In genomic region chr13:31043891-31044657, GRCh38 we compare ENCODE assay signal across 8 cellular contexts.
DNase-seq lines count a peak whose midpoint lies in the region; ATAC-seq and TF ChIP-seq lines count a peak whose summit lies in the region.

No MANE protein-coding gene starts in this region.

- no peaks in the 10 kb centered on the region for H3K79me2 ChIP-seq in ACC112 (ENCODE audit: control insufficient read depth, insufficient read depth, low read length, unreplicated experiment)

- DNase-seq in NCI-H2196 (lab: John Stamatoyannopoulos, UW; ENCODE audit: unreplicated experiment) (peak; percentile 58), brain microvascular endothelial cell (peak; percentile 80), inferior parietal cortex (ENCODE audit: extremely low spot score) (peak; percentile 90)
- peak; percentile 72 to 76 for DNase-seq in stimulated activated CD4-positive, alpha-beta T cell treated with anti-CD3 and anti-CD28 coated beads, Interleukin-15, amount 100 ng/mL, for 48 hours (ENCODE audit: low read depth in 2 of 2)

- H3K27me3 ChIP-seq in ACC112 (ENCODE audit: insufficient read depth, low read length) (no peaks in the 10 kb centered on the region), brain microvascular endothelial cell (replicated peaks) (no peaks in the 10 kb centered on the region)

- H3K27ac ChIP-seq in ACC112 (ENCODE audit: low read depth, low read length) (peak overlapping the region; percentile 81), VCaP (no peak overlapping the region), brain microvascular endothelial cell (peak overlapping the region; percentile 76)

- in situ Hi-C loops in brain microvascular endothelial cell (cut with HindIII; ENCODE audit: low pct_ligation_motif_present, low sequenced_read_pairs), result no loop called here

- peak; percentile 43 for ATAC-seq in GM18520 (IDR thresholded peaks at IDR 0.05; ENCODE audit: unreplicated experiment)
- ATAC-seq in HG03060 (IDR thresholded peaks at IDR 0.05; ENCODE audit: low read depth, unreplicated experiment), result peak; percentile 62

- H3K4me3 ChIP-seq in ACC112 (ENCODE audit: low read depth, low read length), result peak overlapping the region; percentile 19; the same call in 1 of the 2 replicates
- no peak overlapping the region for H3K4me3 ChIP-seq in brain microvascular endothelial cell (ENCODE audit: low read depth, low read length)

- H3K36me3 ChIP-seq in ACC112 (ENCODE audit: insufficient read depth, low read length) (no peaks in the 10 kb centered on the region), brain microvascular endothelial cell (replicated peaks) (no peaks in the 10 kb centered on the region)

- peak; percentile 96 for TF ChIP-seq CTCF in VCaP (conservative IDR thresholded peaks at IDR 0.05)
- peak; percentile 97 for TF ChIP-seq CTCF in brain microvascular endothelial cell (IDR thresholded peaks at IDR 0.05; ENCODE audit: low read depth, low read length, missing control alignments)

- H2AFZ ChIP-seq in ACC112 (ENCODE audit: low read length, unreplicated experiment), result no peak overlapping the region

- H3K4me1 ChIP-seq in ACC112 (ENCODE audit: control insufficient read depth, insufficient read depth, low read length, unreplicated experiment), result peaks cover 21% of the 10 kb centered on the region
